Comparison of ENCODE assay signal across 9 cellular contexts in the genomic region with DNA sequence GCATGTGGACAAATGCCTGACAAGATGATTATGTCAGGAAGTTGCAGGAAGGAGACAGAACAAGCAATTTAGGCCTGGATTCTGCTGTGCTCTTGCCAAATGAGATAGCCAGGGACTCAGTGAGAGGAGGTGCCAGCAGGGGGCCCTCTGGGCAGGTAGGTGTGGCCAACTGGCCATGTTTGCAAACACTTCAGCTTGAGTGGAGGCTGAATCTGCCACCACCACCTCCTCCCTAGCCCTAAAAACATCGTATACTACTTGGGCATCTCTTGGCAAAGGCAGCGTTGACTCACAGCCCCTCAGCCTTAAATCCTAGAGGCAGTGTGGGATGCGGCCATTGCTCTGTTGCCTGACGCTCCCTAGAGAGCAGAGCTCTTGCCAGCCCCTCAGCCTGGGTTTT.
DNase-seq lines count a peak whose midpoint lies in the region; ATAC-seq, FAIRE-seq and TF ChIP-seq lines count a peak whose summit lies in the region.
"Had no signal": no experiment of that assay in that cellular context is flagged by ENCODE, and none has a peak within 500 bp of the region (broad histone marks: within the 10 kb centered on the region; RNA-seq: fewer than 3 reads in every experiment).

No MANE protein-coding gene starts in this region.

- no peaks in the 10 kb centered on the region for H3K36me3 Mint-ChIP-seq in progenitor cell of endocrine pancreas (ENCODE audit: insufficient read depth)

- no peak overlapping the region for H3K4me3 Mint-ChIP-seq in progenitor cell of endocrine pancreas (ENCODE audit: low read depth)
- H3K4me3 Mint-ChIP-seq: B cell had no signal

- H3K27me3 Mint-ChIP-seq in progenitor cell of endocrine pancreas: peaks cover 3% of the 10 kb centered on the region
- H3K27me3 Mint-ChIP-seq: B cell had no signal

- TF ChIP-seq CTCF in bronchial epithelial cell (IDR thresholded peaks at IDR 0.05; ENCODE audit: insufficient read depth, low read length, severe bottlenecking) (peak; percentile 62), progenitor cell of endocrine pancreas (IDR thresholded peaks at IDR 0.05; ENCODE audit: unreplicated experiment) (peak; percentile 38)

- H3K9me3 Mint-ChIP-seq in progenitor cell of endocrine pancreas (ENCODE audit: low read depth): no peaks in the 10 kb centered on the region

- no peaks in the 10 kb centered on the region for H3K36me3 ChIP-seq in bronchial epithelial cell (ENCODE audit: control insufficient read depth, insufficient read depth, low read length)

- ATAC-seq in GM21423 (IDR thresholded peaks at IDR 0.05; ENCODE audit: unreplicated experiment): no peak
- no peak for ATAC-seq in HG02870 (IDR thresholded peaks at IDR 0.05; ENCODE audit: unreplicated experiment)

- DNase-seq in NCI-H1417 (lab: John Stamatoyannopoulos, UW) (peak; percentile 55 to 90 (median 81)), NCI-H1417 treated with DMSO at 0.1 percent for 48 hours (lab: John Stamatoyannopoulos, UW) (no peak), NCI-H2029 treated with DMSO at 0.1 percent for 48 hours (lab: John Stamatoyannopoulos, UW) (peak; percentile 71), bronchial epithelial cell (ENCODE audit: low read depth) (peak; percentile 49), progenitor cell of endocrine pancreas (ENCODE audit: low spot score, unreplicated experiment) (no peak), medulla oblongata (ENCODE audit: extremely low spot score) (no peak)

- H3K27me3 ChIP-seq in bronchial epithelial cell (ENCODE audit: control insufficient read depth, insufficient read depth, low read length): no peaks in the 10 kb centered on the region

- FAIRE-seq in bronchial epithelial cell (lab: Jason Lieb, UNC): peak; percentile 64

- H3K4me1 Mint-ChIP-seq in progenitor cell of endocrine pancreas (ENCODE audit: low read depth): no peaks in the 10 kb centered on the region
- H3K4me1 Mint-ChIP-seq: B cell had no signal

- H3K27ac Mint-ChIP-seq in progenitor cell of endocrine pancreas: no peak overlapping the region
- H3K27ac Mint-ChIP-seq: B cell had no signal

- H3K4me3 ChIP-seq in bronchial epithelial cell (ENCODE audit: low read depth, low read length): no peak overlapping the region

Comparison
In these comparisons a context has a peak if more than half of its experiments do, and no peak if none do; other contexts are left out.
1. DNase-seq: peak in NCI-H1417 (3 of 3), NCI-H2029 treated with DMSO at 0.1 percent for 48 hours (single experiment) and bronchial epithelial cell (single experiment); none in NCI-H1417 treated with DMSO at 0.1 percent for 48 hours (single experiment), progenitor cell of endocrine pancreas (single experiment) and medulla oblongata (single experiment).